In genomic region chr10:93139059-93139658, GRCh38 we compare ENCODE assay signal across 15 cellular contexts.
"Had no signal": no experiment of that assay in that cellular context is flagged by ENCODE, and none has a peak within 500 bp of the region (broad histone marks: within the 10 kb centered on the region; RNA-seq: fewer than 3 reads in every experiment).

No MANE protein-coding gene starts in this region.

- H3K27me3 ChIP-seq: esophagus muscularis mucosa, uterus had no signal

- DNase-seq: activated gamma-delta T cell treated with Interleukin-2 at 50 U/mL for 16 hours; activated naive CD8-positive, alpha-beta T cell treated with anti-CD3 and anti-CD28 coated beads for 36 hours; activated T-cell treated with anti-CD3 and anti-CD28 coated beads, Interleukin-2, amount 50 U/mL, for 4 hours; anterior cingulate cortex; glutamatergic neuron; mesenchymal stem cell; pancreas; stimulated activated CD4-positive, alpha-beta T cell treated with anti-CD3 and anti-CD28 coated beads, Interleukin-4, amount 100 ng/mL, for 4 hours; stimulated activated naive CD8-positive, alpha-beta T cell treated with anti-CD3 and anti-CD28 coated beads, Interleukin-15, amount 100 ng/mL, for 72 hours; T-helper 17 cell; uterus had no signal

- H3K27ac Mint-ChIP-seq: activated naive CD8-positive, alpha-beta T cell treated with anti-CD3 and anti-CD28 coated beads for 36 hours; stimulated activated naive CD8-positive, alpha-beta T cell treated with anti-CD3 and anti-CD28 coated beads, Interleukin-15, amount 100 ng/mL, for 72 hours; T-helper 17 cell had no signal

- H3K4me1 ChIP-seq: esophagus muscularis mucosa, pancreas, uterus had no signal

- ATAC-seq: activated T-cell treated with anti-CD3 and anti-CD28 coated beads, Interleukin-2, amount 50 U/mL, for 4 hours; left lobe of liver; pancreas; stimulated activated naive CD8-positive, alpha-beta T cell treated with anti-CD3 and anti-CD28 coated beads, Interleukin-15, amount 100 ng/mL, for 72 hours; T-helper 17 cell had no signal

- H3K4me1 Mint-ChIP-seq: activated naive CD8-positive, alpha-beta T cell treated with anti-CD3 and anti-CD28 coated beads for 36 hours; neural crest cell; stimulated activated naive CD8-positive, alpha-beta T cell treated with anti-CD3 and anti-CD28 coated beads, Interleukin-15, amount 100 ng/mL, for 72 hours; T-helper 17 cell had no signal

- FAIRE-seq: endometrium, pancreas had no signal

- H3K36me3 ChIP-seq: esophagus muscularis mucosa, pancreas, uterus had no signal

- H3K4me3 Mint-ChIP-seq: activated naive CD8-positive, alpha-beta T cell treated with anti-CD3 and anti-CD28 coated beads for 36 hours; activated T-cell treated with anti-CD3 and anti-CD28 coated beads, Interleukin-2, amount 50 U/mL, for 4 hours; neural crest cell; stimulated activated naive CD8-positive, alpha-beta T cell treated with anti-CD3 and anti-CD28 coated beads, Interleukin-15, amount 100 ng/mL, for 72 hours; T-helper 17 cell had no signal

- H3K4me3 ChIP-seq: esophagus muscularis mucosa, pancreas, uterus had no signal

- H3K9me3 Mint-ChIP-seq: activated naive CD8-positive, alpha-beta T cell treated with anti-CD3 and anti-CD28 coated beads for 36 hours; activated T-cell treated with anti-CD3 and anti-CD28 coated beads, Interleukin-2, amount 50 U/mL, for 4 hours had no signal

- H3K27ac ChIP-seq: esophagus muscularis mucosa, pancreas, uterus had no signal

- H3K36me3 Mint-ChIP-seq: activated naive CD8-positive, alpha-beta T cell treated with anti-CD3 and anti-CD28 coated beads for 36 hours had no signal

- H3K9me3 ChIP-seq: esophagus muscularis mucosa, pancreas, uterus had no signal
